10 cellular contexts compared by ENCODE assay signal in the genomic region with DNA sequence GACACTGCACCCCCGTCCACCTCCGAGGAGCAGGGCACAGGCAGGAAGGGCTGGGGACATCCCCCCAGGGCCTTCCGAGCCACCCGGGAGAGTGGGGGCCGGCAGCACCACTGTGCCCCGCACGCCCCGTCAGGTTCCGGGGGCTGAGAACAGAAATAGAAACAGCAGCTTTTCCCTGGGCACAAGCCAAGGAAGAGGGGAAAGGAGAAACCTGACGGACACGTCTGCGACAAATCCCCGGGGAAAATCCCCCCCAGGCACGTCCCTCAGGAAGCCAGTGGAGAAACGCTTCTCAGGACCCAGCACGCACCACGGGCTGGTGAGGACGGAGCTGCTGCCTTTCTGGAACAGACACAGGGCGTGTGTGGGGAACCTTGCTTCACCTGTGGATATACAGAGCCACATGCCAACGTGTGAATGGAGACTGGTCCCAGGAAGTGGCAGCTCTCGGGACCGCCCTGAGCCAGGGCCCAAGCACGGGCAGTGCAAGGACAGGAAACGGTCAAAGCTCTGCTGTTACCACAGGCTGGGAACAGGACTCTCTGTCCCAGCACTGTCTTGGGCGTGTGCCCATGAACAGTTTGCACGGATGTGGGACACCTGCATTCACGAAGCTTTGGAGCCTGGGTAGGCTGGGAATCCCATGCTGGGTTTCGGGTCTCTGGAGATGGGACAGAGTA. TPM values are rescaled to one million over a fixed set of nuclear protein-coding genes. Genes with fewer than 3 reads are reported as not detected.
DNase-seq lines count a peak whose midpoint lies in the region; ATAC-seq and TF ChIP-seq lines count a peak whose summit lies in the region.
"Had no signal": no experiment of that assay in that cellular context is flagged by ENCODE, and none has a peak within 500 bp of the region (broad histone marks: within the 10 kb centered on the region; RNA-seq: fewer than 3 reads in every experiment).

No MANE protein-coding gene starts in this region.

- intact Hi-C loops in CD8-positive, alpha-beta T cell (cut with DNase I, micrococcal nuclease), result loop anchor here in 1 of 2 experiments (10.0 kb wide), 2 partner anchors 57 to 227 kb away; partner anchors contain the start of genes CLCN7 and UBE2I
- intact Hi-C loops in activated T-helper 1 cell treated with anti-CD3 and anti-CD28 coated beads, Interleukin-12 subunit alpha, Interleukin-12 subunit beta, Interleukin-2, Interleukin-4 antibody, amounts not matched to agents 30 ng/mL and 10 ng/mL and 1 ng/mL, durations not matched to agents 14 hours and 24 hours and 36 hours (cut with micrococcal nuclease), result loop anchor here (10.0 kb wide), 1 partner anchor 227 kb away; the partner anchor contains the start of gene UBE2I
- intact Hi-C loops in left ventricle myocardium inferior (cut with micrococcal nuclease), result no loop called here
- intact Hi-C loops in sciatic nerve (cut with DNase I), result no loop called here

- H3K9me3 ChIP-seq in CD8-positive, alpha-beta T cell (ENCODE audit: low read length), result no peaks in the 10 kb centered on the region
- H3K9me3 ChIP-seq in left ventricle myocardium inferior (replicated peaks), result no peaks in the 10 kb centered on the region

- no peaks in the 10 kb centered on the region for H3K27me3 Mint-ChIP-seq in CD8-positive, alpha-beta T cell (ENCODE audit: low read depth)
- peaks cover 2% of the 10 kb centered on the region for H3K27me3 Mint-ChIP-seq in activated T-helper 1 cell treated with anti-CD3 and anti-CD28 coated beads, Interleukin-12 subunit alpha, Interleukin-12 subunit beta, Interleukin-2, Interleukin-4 antibody, amounts not matched to agents 30 ng/mL and 10 ng/mL and 1 ng/mL, durations not matched to agents 14 hours and 24 hours and 36 hours (ENCODE audit: insufficient read depth)

- DNase-seq in CD8-positive, alpha-beta T cell, result no peak
- no peak for DNase-seq in activated T-helper 1 cell treated with anti-CD3 and anti-CD28 coated beads, Interleukin-12 subunit alpha, Interleukin-12 subunit beta, Interleukin-2, Interleukin-4 antibody, amounts not matched to agents 30 ng/mL and 10 ng/mL and 1 ng/mL, durations not matched to agents 14 hours and 24 hours and 36 hours (ENCODE audit: low spot score)
- DNase-seq in left ventricle myocardium inferior (peak; percentile 91), sciatic nerve (ENCODE audit: low spot score) (no peak), SKM-1 (lab: John Stamatoyannopoulos, UW; ENCODE audit: unreplicated experiment) (no peak), NCI-H2171 treated with DMSO at 0.1 percent for 48 hours (lab: John Stamatoyannopoulos, UW) (no peak)
- DNase-seq in activated CD4-positive, CD25-positive, alpha-beta regulatory T cell treated with anti-CD3 and anti-CD28 coated beads, Interleukin-2, amount 50 U/mL, for 72 hours, result no peak
- DNase-seq: DMS53, NCI-H446 had no signal

- POLR2A ChIA-PET in CD8-positive, alpha-beta T cell (lab: Charles Lee), result interaction anchor here (0.6 to 1.1 kb wide), 4 partner anchors 14 to 173 kb away, joined by 3 to 6 read pairs (median 3); no protein-coding TSS in a partner anchor

- H3K36me3 ChIP-seq in CD8-positive, alpha-beta T cell (ENCODE audit: insufficient read depth, low read length), result peaks cover 11% of the 10 kb centered on the region
- peaks cover 18% of the 10 kb centered on the region for H3K36me3 ChIP-seq in left ventricle myocardium inferior

- H3K4me3 ChIP-seq in CD8-positive, alpha-beta T cell (ENCODE audit: low read depth, low read length), result no peak overlapping the region
- H3K4me3 ChIP-seq in left ventricle myocardium inferior, result peak overlapping the region; percentile 83

- no peaks in the 10 kb centered on the region for H3K27me3 ChIP-seq in CD8-positive, alpha-beta T cell (ENCODE audit: insufficient read depth, low read length)
- no peaks in the 10 kb centered on the region for H3K27me3 ChIP-seq in left ventricle myocardium inferior (ENCODE audit: low read depth)

- no peak for TF ChIP-seq CTCF in CD8-positive, alpha-beta T cell (IDR thresholded peaks at IDR 0.05)
- no peak for TF ChIP-seq CTCF in left ventricle myocardium inferior (IDR thresholded peaks at IDR 0.05; ENCODE audit: borderline replicate concordance)

- no peaks in the 10 kb centered on the region for H3K9me3 Mint-ChIP-seq in CD8-positive, alpha-beta T cell
- H3K9me3 Mint-ChIP-seq in activated T-helper 1 cell treated with anti-CD3 and anti-CD28 coated beads, Interleukin-12 subunit alpha, Interleukin-12 subunit beta, Interleukin-2, Interleukin-4 antibody, amounts not matched to agents 30 ng/mL and 10 ng/mL and 1 ng/mL, durations not matched to agents 14 hours and 24 hours and 36 hours, result no peaks in the 10 kb centered on the region

- no peak for ATAC-seq in CD8-positive, alpha-beta T cell
- ATAC-seq in sciatic nerve (peak; percentile 64), HG02870 (IDR thresholded peaks at IDR 0.05; ENCODE audit: unreplicated experiment) (no peak)

- H3K4me1 ChIP-seq in CD8-positive, alpha-beta T cell (ENCODE audit: insufficient read depth, low read length), result peaks cover 50% of the 10 kb centered on the region
- peaks cover 96% of the 10 kb centered on the region for H3K4me1 ChIP-seq in left ventricle myocardium inferior

- peaks cover 22% of the 10 kb centered on the region for H3K36me3 Mint-ChIP-seq in CD8-positive, alpha-beta T cell
- peaks cover 16% of the 10 kb centered on the region for H3K36me3 Mint-ChIP-seq in activated T-helper 1 cell treated with anti-CD3 and anti-CD28 coated beads, Interleukin-12 subunit alpha, Interleukin-12 subunit beta, Interleukin-2, Interleukin-4 antibody, amounts not matched to agents 30 ng/mL and 10 ng/mL and 1 ng/mL, durations not matched to agents 14 hours and 24 hours and 36 hours (ENCODE audit: low read depth)

- peaks cover 51% of the 10 kb centered on the region for H3K4me1 Mint-ChIP-seq in CD8-positive, alpha-beta T cell (ENCODE audit: low read depth)
- H3K4me1 Mint-ChIP-seq in activated T-helper 1 cell treated with anti-CD3 and anti-CD28 coated beads, Interleukin-12 subunit alpha, Interleukin-12 subunit beta, Interleukin-2, Interleukin-4 antibody, amounts not matched to agents 30 ng/mL and 10 ng/mL and 1 ng/mL, durations not matched to agents 14 hours and 24 hours and 36 hours (ENCODE audit: low read depth), result peaks cover 37% of the 10 kb centered on the region

- H3K27ac Mint-ChIP-seq in CD8-positive, alpha-beta T cell, result no peak overlapping the region
- H3K27ac Mint-ChIP-seq in activated T-helper 1 cell treated with anti-CD3 and anti-CD28 coated beads, Interleukin-12 subunit alpha, Interleukin-12 subunit beta, Interleukin-2, Interleukin-4 antibody, amounts not matched to agents 30 ng/mL and 10 ng/mL and 1 ng/mL, durations not matched to agents 14 hours and 24 hours and 36 hours, result no peak overlapping the region

- H3K27ac ChIP-seq in CD8-positive, alpha-beta T cell (ENCODE audit: low read depth, low read length), result no peak overlapping the region
- H3K27ac ChIP-seq in left ventricle myocardium inferior (replicated peaks), result peak overlapping the region; percentile 98

- peak overlapping the region; percentile 58 for H3K4me3 Mint-ChIP-seq in CD8-positive, alpha-beta T cell
- peak overlapping the region; percentile 98 for H3K4me3 Mint-ChIP-seq in activated T-helper 1 cell treated with anti-CD3 and anti-CD28 coated beads, Interleukin-12 subunit alpha, Interleukin-12 subunit beta, Interleukin-2, Interleukin-4 antibody, amounts not matched to agents 30 ng/mL and 10 ng/mL and 1 ng/mL, durations not matched to agents 14 hours and 24 hours and 36 hours

- CTCF ChIA-PET in CD8-positive, alpha-beta T cell (lab: Charles Lee), result interaction anchor here (1.3 kb wide), 1 partner anchor 174 kb away, joined by 4 read pairs; the partner anchor contains the start of gene MAPK8IP3

RNA-seq across cellular contexts. Expression of gene TMEM204, which starts 1.2 kb away (rescaled TPM):
- total RNA-seq in CD8-positive, alpha-beta T cell, result 1 to 10 TPM; 6.8 to 7.3 TPM
- total RNA-seq in activated T-helper 1 cell treated with anti-CD3 and anti-CD28 coated beads, Interleukin-12 subunit alpha, Interleukin-12 subunit beta, Interleukin-2, Interleukin-4 antibody, amounts not matched to agents 30 ng/mL and 10 ng/mL and 1 ng/mL, durations not matched to agents 14 hours and 24 hours and 36 hours, result 22.8 and 23.7 TPM in 2 replicates
- 27.1 TPM for total RNA-seq in left ventricle myocardium inferior
- 20.4 TPM for total RNA-seq in sciatic nerve

RNA-seq across cellular contexts. Expression of gene TELO2, which starts 39.1 kb away (rescaled TPM):
- 10 to 100 TPM; 23.0 to 23.6 TPM for total RNA-seq in CD8-positive, alpha-beta T cell
- 94.1 and 95.3 TPM in 2 replicates for total RNA-seq in activated T-helper 1 cell treated with anti-CD3 and anti-CD28 coated beads, Interleukin-12 subunit alpha, Interleukin-12 subunit beta, Interleukin-2, Interleukin-4 antibody, amounts not matched to agents 30 ng/mL and 10 ng/mL and 1 ng/mL, durations not matched to agents 14 hours and 24 hours and 36 hours
- total RNA-seq in left ventricle myocardium inferior, result 17.7 TPM
- 27.9 TPM for total RNA-seq in sciatic nerve

RNA-seq across cellular contexts. Expression of gene PTX4, which starts 43.5 kb away (rescaled TPM):
- not detected for total RNA-seq in CD8-positive, alpha-beta T cell
- 0.20 TPM in 1 of 2 replicates, not detected in the other for total RNA-seq in activated T-helper 1 cell treated with anti-CD3 and anti-CD28 coated beads, Interleukin-12 subunit alpha, Interleukin-12 subunit beta, Interleukin-2, Interleukin-4 antibody, amounts not matched to agents 30 ng/mL and 10 ng/mL and 1 ng/mL, durations not matched to agents 14 hours and 24 hours and 36 hours
- total RNA-seq in left ventricle myocardium inferior (not detected), sciatic nerve (not detected)

RNA-seq across cellular contexts. Expression of gene CLCN7, which starts 57.4 kb away (rescaled TPM):
- 10 to 100 TPM; 85.7 to 90.0 TPM for total RNA-seq in CD8-positive, alpha-beta T cell
- total RNA-seq in activated T-helper 1 cell treated with anti-CD3 and anti-CD28 coated beads, Interleukin-12 subunit alpha, Interleukin-12 subunit beta, Interleukin-2, Interleukin-4 antibody, amounts not matched to agents 30 ng/mL and 10 ng/mL and 1 ng/mL, durations not matched to agents 14 hours and 24 hours and 36 hours, result 61.7 and 68.7 TPM in 2 replicates
- total RNA-seq in left ventricle myocardium inferior (45.3 TPM), sciatic nerve (67.0 TPM)
